ENCODE assay signal across 12 cellular contexts in the genomic region with DNA sequence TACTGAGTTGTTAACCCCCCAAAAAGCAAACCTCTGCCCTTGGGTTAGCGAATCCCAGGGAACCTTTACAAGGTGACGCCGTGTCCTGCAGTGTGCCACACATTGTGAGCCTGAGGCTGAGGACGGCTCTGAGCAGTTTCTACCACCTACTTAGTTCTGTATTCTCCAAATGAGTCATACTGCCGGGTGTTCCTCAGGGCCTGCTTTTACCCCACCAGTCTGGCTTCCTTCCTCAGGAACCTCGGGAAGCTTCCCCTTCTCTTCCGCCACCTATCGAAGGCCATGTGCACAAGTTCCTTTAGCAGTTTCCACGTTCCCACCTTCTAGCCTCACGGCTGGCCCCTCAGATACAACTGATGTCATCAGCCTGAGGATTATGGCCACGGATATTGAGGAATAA.
DNase-seq lines count a peak whose midpoint lies in the region; ATAC-seq, FAIRE-seq and TF ChIP-seq lines count a peak whose summit lies in the region.
"Had no signal": no experiment of that assay in that cellular context is flagged by ENCODE, and none has a peak within 500 bp of the region (broad histone marks: within the 10 kb centered on the region; RNA-seq: fewer than 3 reads in every experiment).

No MANE protein-coding gene starts in this region.

- ATAC-seq in activated CD8-positive, alpha-beta memory T cell treated with anti-CD3 and anti-CD28 coated beads, Interleukin-2, amount 10 ng/mL, durations not matched to agents 7 days and 5 days: peak; percentile 58
- peak; percentile 83 for ATAC-seq in HG03175 (IDR thresholded peaks at IDR 0.05; ENCODE audit: unreplicated experiment)
- ATAC-seq in stimulated activated effector memory CD8-positive, alpha-beta T cell treated with anti-CD3 and anti-CD28 coated beads, Interleukin-12 subunit alpha, Interleukin-12 subunit beta, amount 100 ng/mL, for 72 hours: peak; percentile 96

- H3K27me3 ChIP-seq in bronchial epithelial cell (ENCODE audit: control insufficient read depth, insufficient read depth, low read length) (no peaks in the 10 kb centered on the region), vagina (no peaks in the 10 kb centered on the region)

- no peak for TF ChIP-seq CTCF in bronchial epithelial cell (IDR thresholded peaks at IDR 0.05; ENCODE audit: insufficient read depth, low read length, severe bottlenecking)
- TF ChIP-seq CTCF in vagina (IDR thresholded peaks at IDR 0.05): no peak

- H3K4me1 ChIP-seq in vagina: no peaks in the 10 kb centered on the region

- peaks cover 3% of the 10 kb centered on the region for H3K36me3 Mint-ChIP-seq in activated CD8-positive, alpha-beta memory T cell treated with anti-CD3 and anti-CD28 coated beads, Interleukin-2, amount 10 ng/mL, durations not matched to agents 7 days and 5 days
- no peaks in the 10 kb centered on the region for H3K36me3 Mint-ChIP-seq in stimulated activated effector memory CD8-positive, alpha-beta T cell treated with anti-CD3 and anti-CD28 coated beads, Interleukin-12 subunit alpha, Interleukin-12 subunit beta, amount 100 ng/mL, for 72 hours

- H3K4me1 Mint-ChIP-seq in activated CD8-positive, alpha-beta memory T cell treated with anti-CD3 and anti-CD28 coated beads, Interleukin-2, amount 10 ng/mL, durations not matched to agents 7 days and 5 days: peaks cover 7% of the 10 kb centered on the region
- H3K4me1 Mint-ChIP-seq in stimulated activated effector memory CD8-positive, alpha-beta T cell treated with anti-CD3 and anti-CD28 coated beads, Interleukin-12 subunit alpha, Interleukin-12 subunit beta, amount 100 ng/mL, for 72 hours: peaks cover 10% of the 10 kb centered on the region

- H3K27ac ChIP-seq in vagina: no peak overlapping the region

- H3K36me3 ChIP-seq in bronchial epithelial cell (ENCODE audit: control insufficient read depth, insufficient read depth, low read length): no peaks in the 10 kb centered on the region
- no peaks in the 10 kb centered on the region for H3K36me3 ChIP-seq in vagina

- no peak for FAIRE-seq in bronchial epithelial cell (lab: Jason Lieb, UNC)

- H3K9me3 Mint-ChIP-seq in activated CD8-positive, alpha-beta memory T cell treated with anti-CD3 and anti-CD28 coated beads, Interleukin-2, amount 10 ng/mL, durations not matched to agents 7 days and 5 days (ENCODE audit: low read depth): no peaks in the 10 kb centered on the region
- H3K9me3 Mint-ChIP-seq in stimulated activated effector memory CD8-positive, alpha-beta T cell treated with anti-CD3 and anti-CD28 coated beads, Interleukin-12 subunit alpha, Interleukin-12 subunit beta, amount 100 ng/mL, for 72 hours: no peaks in the 10 kb centered on the region

- intact Hi-C loops in vagina (cut with DNase I): no loop called here

- H3K27me3 Mint-ChIP-seq in activated CD8-positive, alpha-beta memory T cell treated with anti-CD3 and anti-CD28 coated beads, Interleukin-2, amount 10 ng/mL, durations not matched to agents 7 days and 5 days: peaks cover 8% of the 10 kb centered on the region

- DNase-seq in activated CD8-positive, alpha-beta memory T cell treated with anti-CD3 and anti-CD28 coated beads, Interleukin-2, amount 10 ng/mL, durations not matched to agents 7 days and 5 days: no peak
- DNase-seq in activated CD8-positive, alpha-beta memory T cell treated with anti-CD3 and anti-CD28 coated beads for 24 hours: no peak
- peak; percentile 5 for DNase-seq in bronchial epithelial cell (ENCODE audit: low read depth)
- DNase-seq in stimulated activated effector memory CD8-positive, alpha-beta T cell treated with anti-CD3 and anti-CD28 coated beads, Interleukin-12 subunit alpha, Interleukin-12 subunit beta, amount 100 ng/mL, for 72 hours (ENCODE audit: low spot score in 2 of 2): no peak
- DNase-seq in vagina (ENCODE audit: extremely low spot score in 2 of 2): no peak
- no peak for DNase-seq in NK-92 (lab: John Stamatoyannopoulos, UW; ENCODE audit: unreplicated experiment)
- no peak for DNase-seq in NCI-H2107 (lab: John Stamatoyannopoulos, UW)
- DNase-seq: ACHN; activated gamma-delta T cell treated with Interleukin-2 at 50 U/mL for 16 hours; effector memory CD4-positive, alpha-beta T cell; NCI-H1092 treated with DMSO at 0.1 percent for 48 hours had no signal

- H3K4me3 ChIP-seq in bronchial epithelial cell (ENCODE audit: low read depth, low read length): no peak overlapping the region
- no peak overlapping the region for H3K4me3 ChIP-seq in vagina

- no peak overlapping the region for H3K4me3 Mint-ChIP-seq in activated CD8-positive, alpha-beta memory T cell treated with anti-CD3 and anti-CD28 coated beads, Interleukin-2, amount 10 ng/mL, durations not matched to agents 7 days and 5 days
- peak overlapping the region; percentile 21 for H3K4me3 Mint-ChIP-seq in stimulated activated effector memory CD8-positive, alpha-beta T cell treated with anti-CD3 and anti-CD28 coated beads, Interleukin-12 subunit alpha, Interleukin-12 subunit beta, amount 100 ng/mL, for 72 hours

- H3K27ac Mint-ChIP-seq in activated CD8-positive, alpha-beta memory T cell treated with anti-CD3 and anti-CD28 coated beads, Interleukin-2, amount 10 ng/mL, durations not matched to agents 7 days and 5 days: no peak overlapping the region
- no peak overlapping the region for H3K27ac Mint-ChIP-seq in stimulated activated effector memory CD8-positive, alpha-beta T cell treated with anti-CD3 and anti-CD28 coated beads, Interleukin-12 subunit alpha, Interleukin-12 subunit beta, amount 100 ng/mL, for 72 hours

- CTCF ChIA-PET in activated CD8-positive, alpha-beta memory T cell treated with anti-CD3 and anti-CD28 coated beads, Interleukin-2, amount 10 ng/mL, durations not matched to agents 7 days and 5 days (lab: Charles Lee): no interaction called here

- H3K9me3 ChIP-seq in vagina: no peaks in the 10 kb centered on the region

- TF ChIP-seq POLR2A in vagina (IDR thresholded peaks at IDR 0.05): no peak
